In genomic region chr2:189797902-189798301, GRCh38 we compare ENCODE assay signal across 26 cellular contexts. TPM values are rescaled to one million over a fixed set of nuclear protein-coding genes. Genes with fewer than 3 reads are reported as not detected.
DNase-seq lines count a peak whose midpoint lies in the region; ATAC-seq and TF ChIP-seq lines count a peak whose summit lies in the region.
"Had no signal": no experiment of that assay in that cellular context is flagged by ENCODE, and none has a peak within 500 bp of the region (broad histone marks: within the 10 kb centered on the region; RNA-seq: fewer than 3 reads in every experiment).

No MANE protein-coding gene starts in this region.

- H3K27me3 ChIP-seq in mammary epithelial cell (ENCODE audit: insufficient read depth, low read length): no peaks in the 10 kb centered on the region
- H3K27me3 ChIP-seq: ascending aorta, SJSA1, tibial artery had no signal

- TF ChIP-seq CTCF in MCF 10A (IDR thresholded peaks at IDR 0.05; ENCODE audit: unreplicated experiment) (no peak), mammary epithelial cell (conservative IDR thresholded peaks at IDR 0.05 in 1 of 2, IDR thresholded peaks at IDR 0.05 in 1 of 2; ENCODE audit: extremely low read depth in 1 of 2, insufficient read depth in 1 of 2, low read depth in 1 of 2, low read length in 2 of 2) (no peak)

- peaks cover 14% of the 10 kb centered on the region for H3K4me1 ChIP-seq in mammary epithelial cell (ENCODE audit: insufficient read depth, low read length)
- H3K4me1 ChIP-seq: ascending aorta, prostate gland, tibial artery had no signal

- H3K27ac Mint-ChIP-seq in MCF 10A (ENCODE audit: low read depth, unreplicated experiment) (peak overlapping the region; percentile 16), T-cell (no peak overlapping the region)
- H3K27ac Mint-ChIP-seq: activated CD4-positive, alpha-beta memory T cell treated with anti-CD3 and anti-CD28 coated beads for 36 hours; activated naive CD4-positive, alpha-beta T cell treated with anti-CD3 and anti-CD28 coated beads, Interleukin-2, amount 50 U/mL, for 24 hours; activated T-helper 1 cell treated with anti-CD3 and anti-CD28 coated beads, Interleukin-12 subunit alpha, Interleukin-12 subunit beta, Interleukin-2, Interleukin-4 antibody, amounts not matched to agents 30 ng/mL and 10 ng/mL and 1 ng/mL, durations not matched to agents 14 hours and 24 hours and 36 hours; IgD-negative memory B cell; stimulated activated naive CD8-positive, alpha-beta T cell treated with anti-CD3 and anti-CD28 coated beads, Interleukin-15, Interleukin-2, amounts not matched to agents 100 ng/mL and 50 ng/mL, for 24 hours had no signal

- H3K4me3 Mint-ChIP-seq in MCF 10A (ENCODE audit: unreplicated experiment) (no peak overlapping the region), T-cell (no peak overlapping the region)
- H3K4me3 Mint-ChIP-seq: activated CD4-positive, alpha-beta memory T cell treated with anti-CD3 and anti-CD28 coated beads for 36 hours; activated naive CD4-positive, alpha-beta T cell treated with anti-CD3 and anti-CD28 coated beads, Interleukin-2, amount 50 U/mL, for 24 hours; activated T-helper 1 cell treated with anti-CD3 and anti-CD28 coated beads, Interleukin-12 subunit alpha, Interleukin-12 subunit beta, Interleukin-2, Interleukin-4 antibody, amounts not matched to agents 30 ng/mL and 10 ng/mL and 1 ng/mL, durations not matched to agents 14 hours and 24 hours and 36 hours; CD4-positive, CD25-positive, alpha-beta regulatory T cell; IgD-negative memory B cell; stimulated activated naive CD8-positive, alpha-beta T cell treated with anti-CD3 and anti-CD28 coated beads, Interleukin-15, Interleukin-2, amounts not matched to agents 100 ng/mL and 50 ng/mL, for 24 hours had no signal

- no peaks in the 10 kb centered on the region for H3K9me3 ChIP-seq in mammary epithelial cell (replicated peaks; ENCODE audit: insufficient read depth, low read length)
- H3K9me3 ChIP-seq: ascending aorta, prostate gland, SJSA1, tibial artery had no signal

- no peak overlapping the region for H3K9ac ChIP-seq in mammary epithelial cell (ENCODE audit: insufficient read depth, low read length)

- H3K27ac ChIP-seq in mammary epithelial cell (ENCODE audit: insufficient read depth, low read depth, low read length) (no peak overlapping the region), caudate nucleus (ENCODE audit: low read depth, low read length) (peak overlapping the region; percentile 39), substantia nigra (ENCODE audit: low read depth, low read length, poor library complexity, severe bottlenecking) (peak overlapping the region; percentile 47)
- H3K27ac ChIP-seq: ascending aorta, prostate gland, SJSA1, tibial artery had no signal

- peaks cover 39% of the 10 kb centered on the region for H3K36me3 Mint-ChIP-seq in MCF 10A (ENCODE audit: insufficient read depth, unreplicated experiment)
- peaks cover 37% of the 10 kb centered on the region for H3K36me3 Mint-ChIP-seq in T-cell

- POLR2A ChIA-PET in MCF 10A (lab: Yijun Ruan, JAX): interaction anchor here (0.6 kb wide), 1 partner anchor 276 kb away, joined by 4 read pairs; no protein-coding TSS in a partner anchor
- POLR2A ChIA-PET in T-cell (lab: Charles Lee): interaction anchor here in 1 of 2 donors (0.6 kb wide), 1 partner anchor 235 kb away, joined by 3 read pairs; no protein-coding TSS in a partner anchor

- H3K27me3 Mint-ChIP-seq in MCF 10A (ENCODE audit: insufficient read depth, unreplicated experiment): no peaks in the 10 kb centered on the region
- H3K27me3 Mint-ChIP-seq in T-cell: no peaks in the 10 kb centered on the region
- H3K27me3 Mint-ChIP-seq: activated CD4-positive, alpha-beta memory T cell treated with anti-CD3 and anti-CD28 coated beads for 36 hours; activated naive CD4-positive, alpha-beta T cell treated with anti-CD3 and anti-CD28 coated beads, Interleukin-2, amount 50 U/mL, for 24 hours; CD4-positive, CD25-positive, alpha-beta regulatory T cell; IgD-negative memory B cell; stimulated activated naive CD8-positive, alpha-beta T cell treated with anti-CD3 and anti-CD28 coated beads, Interleukin-15, Interleukin-2, amounts not matched to agents 100 ng/mL and 50 ng/mL, for 24 hours had no signal

- peaks cover 21% of the 10 kb centered on the region for H3K36me3 ChIP-seq in mammary epithelial cell (ENCODE audit: insufficient read depth, low read length)
- H3K36me3 ChIP-seq: prostate gland had no signal

- H3K4me2 ChIP-seq in mammary epithelial cell (ENCODE audit: insufficient read depth, low read depth, low read length): no peak overlapping the region

- H2AFZ ChIP-seq in mammary epithelial cell (ENCODE audit: low read depth, low read length): no peak overlapping the region

- no peaks in the 10 kb centered on the region for H4K20me1 ChIP-seq in mammary epithelial cell (ENCODE audit: insufficient read depth, low read length)

- whole genome bisulfite sequencing in mammary epithelial cell (ENCODE audit: low coverage, missing lambda C conversion rate): 95% methylated on average over 6 of the region's 6 CpGs

- peaks cover 11% of the 10 kb centered on the region for H3K79me2 ChIP-seq in mammary epithelial cell (ENCODE audit: insufficient read depth, low read length)

- H3K4me1 Mint-ChIP-seq in MCF 10A (ENCODE audit: insufficient read depth, unreplicated experiment) (peaks cover 31% of the 10 kb centered on the region), T-cell (peaks cover 0 to 5% (median 4%) of the 10 kb centered on the region in 3 donors)

- CTCF ChIA-PET in MCF 10A (lab: Yijun Ruan, JAX) (interaction anchor here (0.6 to 3.4 kb wide), 15 partner anchors 8 to 273 kb away, joined by 3 to 19 read pairs (median 4); partner anchors contain the start of gene OSGEPL1), mammary epithelial cell (lab: Charles Lee; ENCODE audit: low non-redundant PET) (no interaction called here), T-cell (lab: Charles Lee) (interaction anchor here in 1 of 2 donors (1.1 kb wide), 1 partner anchor 47 kb away, joined by 3 read pairs; no protein-coding TSS in a partner anchor)

- no peak overlapping the region for H3K4me3 ChIP-seq in mammary epithelial cell (replicated peaks in 1 of 3; ENCODE audit: insufficient read depth in 1 of 3, low read depth in 2 of 3, low read length in 3 of 3)
- H3K4me3 ChIP-seq: ascending aorta, prostate gland, SJSA1, tibial artery had no signal

- BruUV-seq in MCF 10A (replicated peaks; lab: Mats Ljungman, UMichigan): no TSS peak
- BruUV-seq in mammary epithelial cell (replicated peaks; lab: Mats Ljungman, UMichigan): no TSS peak

- dilution Hi-C loops in mammary epithelial cell (cut with HindIII; ENCODE audit: low sequenced_read_pairs): no loop called here

- H3K9me3 Mint-ChIP-seq in MCF 10A (ENCODE audit: unreplicated experiment) (no peaks in the 10 kb centered on the region), T-cell (no peaks in the 10 kb centered on the region)
- H3K9me3 Mint-ChIP-seq: activated CD4-positive, alpha-beta memory T cell treated with anti-CD3 and anti-CD28 coated beads for 36 hours; activated naive CD4-positive, alpha-beta T cell treated with anti-CD3 and anti-CD28 coated beads, Interleukin-2, amount 50 U/mL, for 24 hours; activated T-helper 1 cell treated with anti-CD3 and anti-CD28 coated beads, Interleukin-12 subunit alpha, Interleukin-12 subunit beta, Interleukin-2, Interleukin-4 antibody, amounts not matched to agents 30 ng/mL and 10 ng/mL and 1 ng/mL, durations not matched to agents 14 hours and 24 hours and 36 hours; IgD-negative memory B cell; stimulated activated naive CD8-positive, alpha-beta T cell treated with anti-CD3 and anti-CD28 coated beads, Interleukin-15, Interleukin-2, amounts not matched to agents 100 ng/mL and 50 ng/mL, for 24 hours had no signal

- in situ Hi-C loops in mammary epithelial cell (cut with MboI; ENCODE audit: low sequenced_read_pairs in 2 of 2): loop anchor here in 1 of 2 donors (25.0 kb wide), 1 partner anchor 264 kb away; the partner anchor contains the start of gene MSTN

- no peak for DNase-seq in MCF 10A (ENCODE audit: unreplicated experiment)
- DNase-seq in mammary epithelial cell: no peak
- DNase-seq in caudate nucleus (lab: John Stamatoyannopoulos, UW): peak in 3 of 61 donors; percentile 1 to 6 (median 4)
- DNase-seq in left lobe of liver (ENCODE audit: low spot score): no peak
- DNase-seq in substantia nigra (lab: John Stamatoyannopoulos, UW): peak in 10 of 49 donors; percentile 0 to 50 (median 6)
- no peak for DNase-seq in DMS53 (lab: John Stamatoyannopoulos, UW)
- no peak for DNase-seq in T-cell
- DNase-seq: 8988T; activated CD4-positive, alpha-beta memory T cell treated with anti-CD3 and anti-CD28 coated beads for 36 hours; activated CD8-positive, alpha-beta memory T cell treated with anti-CD3 and anti-CD28 coated beads, Interleukin-2, amount 50 U/mL, for 4 hours; CD4-positive, CD25-positive, alpha-beta regulatory T cell; central memory CD4-positive, alpha-beta T cell; glutamatergic neuron; mesenchymal stem cell; NCI-H1092; NCI-H187 treated with DMSO at 0.1 percent for 48 hours; RPMI8226; tibial artery had no signal

- intact Hi-C loops in MCF 10A (cut with micrococcal nuclease): loop anchor here (1.0 to 10.0 kb wide), 2 partner anchors 137 to 272 kb away; no protein-coding TSS in a partner anchor
- intact Hi-C loops in mammary epithelial cell (cut with micrococcal nuclease): loop anchor here (2.0 to 5.0 kb wide), 2 partner anchors 219 to 273 kb away; no protein-coding TSS in a partner anchor

- ATAC-seq in left lobe of liver (peak; percentile 62), HG02571 (IDR thresholded peaks at IDR 0.05; ENCODE audit: unreplicated experiment) (no peak), T-cell (replicated peaks in 1 of 4) (no peak)

RNA-seq across cellular contexts. Expression of gene PMS1, which starts 13.7 kb away (rescaled TPM):
- total RNA-seq in MCF 10A (2022): 38.3 and 50.9 TPM in 2 replicates
- total RNA-seq in mammary epithelial cell: 10 to 100 TPM; 21.2 to 26.3 TPM
- 7.9 TPM for polyA plus RNA-seq in mammary epithelial cell
- polyA minus RNA-seq in mammary epithelial cell: 27.8 TPM
- total RNA-seq in left lobe of liver: 9.4 TPM
- 10 to 100 TPM; 23.1 to 30.9 (median 24.8) TPM for total RNA-seq in T-cell

RNA-seq across cellular contexts. Expression of gene ORMDL1, which starts 13.8 kb away (rescaled TPM):
- total RNA-seq in MCF 10A (2022): 83.0 and 85.1 TPM in 2 replicates
- 10 to 100 TPM; 44.3 to 56.2 TPM for total RNA-seq in mammary epithelial cell
- polyA plus RNA-seq in mammary epithelial cell: 31.5 TPM
- 7.1 TPM for polyA minus RNA-seq in mammary epithelial cell
- 19.7 TPM for total RNA-seq in left lobe of liver
- total RNA-seq in T-cell: 100 to 1,000 TPM; 121 to 161 (median 146) TPM

RNA-seq across cellular contexts. Expression of gene OSGEPL1, which starts 35.3 kb away (rescaled TPM):
- 3.7 and 5.1 TPM in 2 replicates for total RNA-seq in MCF 10A (2022)
- 1 to 10 TPM; 4.6 to 8.8 TPM for total RNA-seq in mammary epithelial cell
- polyA plus RNA-seq in mammary epithelial cell: 5.0 TPM
- not detected for polyA minus RNA-seq in mammary epithelial cell
- 4.2 TPM for total RNA-seq in left lobe of liver
- 10 to 100 TPM in 4 of 5 donors, 1 to 10 TPM in 1; 5.5 to 15.3 (median 13.9) TPM for total RNA-seq in T-cell
- total RNA-seq: ascending aorta had no signal
